ENCODE assay signal across 13 cellular contexts in genomic region chr6:110529907-110530306, GRCh38. TPM values are rescaled to one million over a fixed set of nuclear protein-coding genes. Genes with fewer than 3 reads are reported as not detected.
A peak's percentile ranks its signal among the peaks of the same experiment; 100 is the strongest.
DNase-seq lines count a peak whose midpoint lies in the region; ATAC-seq, FAIRE-seq and TF ChIP-seq lines count a peak whose summit lies in the region.
"Had no signal": no experiment of that assay in that cellular context is flagged by ENCODE, and none has a peak within 500 bp of the region (broad histone marks: within the 10 kb centered on the region; RNA-seq: fewer than 3 reads in every experiment).

No MANE protein-coding gene starts in this region.

- no peak overlapping the region for H3K4me3 ChIP-seq in BLaER1 treated with 17β-estradiol and CSF1 and Interleukin-3, amounts not matched to agents 10 nM and 100 nM
- H3K4me3 ChIP-seq in endothelial cell of umbilical vein (replicated peaks in 1 of 3; ENCODE audit: insufficient read depth in 1 of 3, low read depth in 1 of 3, low read length in 3 of 3) (no peak overlapping the region), osteoblast (ENCODE audit: insufficient read depth, low read length) (peak overlapping the region; percentile 19), heart left ventricle (no peak overlapping the region)
- H3K4me3 ChIP-seq: GM12878 had no signal

- H2AFZ ChIP-seq in endothelial cell of umbilical vein (ENCODE audit: low read depth, low read length) (no peak overlapping the region), osteoblast (ENCODE audit: low read length) (peak overlapping the region; percentile 52)

- H3K36me3 ChIP-seq in BLaER1 treated with 17β-estradiol and CSF1 and Interleukin-3, amounts not matched to agents 10 nM and 100 nM: 0 out of 22 replicates have a peak, but pooled peaks cover 0 to 1% (median 0%) of the 10 kb centered on the region in 11 experiments
- H3K36me3 ChIP-seq in endothelial cell of umbilical vein (ENCODE audit: control insufficient read depth in 2 of 2, extremely low read depth in 1 of 2, insufficient read depth in 2 of 2, low read length in 2 of 2): no peaks in the 10 kb centered on the region
- H3K36me3 ChIP-seq in osteoblast (ENCODE audit: insufficient read depth, low read length): no peaks in the 10 kb centered on the region
- no peaks in the 10 kb centered on the region for H3K36me3 ChIP-seq in heart left ventricle

- WGBS in heart left ventricle, 4 donors: 88 to 93% (median 89%) methylated on average over 3 of the region's 3 CpGs

- H3K79me2 ChIP-seq in endothelial cell of umbilical vein (ENCODE audit: control insufficient read depth, insufficient read depth, low read length) (no peaks in the 10 kb centered on the region), osteoblast (ENCODE audit: insufficient read depth, low read length) (no peaks in the 10 kb centered on the region)

- peaks cover 9 to 24% (median 18%) of the 10 kb centered on the region in 11 experiments for H3K9me3 ChIP-seq in BLaER1 treated with 17β-estradiol and CSF1 and Interleukin-3, amounts not matched to agents 10 nM and 100 nM (replicated peaks in 1 of 11)
- H3K9me3 ChIP-seq in endothelial cell of umbilical vein (replicated peaks; ENCODE audit: control insufficient read depth, insufficient read depth, low read length) (no peaks in the 10 kb centered on the region), osteoblast (ENCODE audit: low read depth, low read length) (no peaks in the 10 kb centered on the region), heart left ventricle (peaks cover 0 to 7% (median 0%) of the 10 kb centered on the region in 12 donors)

- no peak overlapping the region for H3K9ac ChIP-seq in BLaER1 treated with 17β-estradiol and CSF1 and Interleukin-3, amounts not matched to agents 10 nM and 100 nM
- H3K9ac ChIP-seq in endothelial cell of umbilical vein (replicated peaks; ENCODE audit: extremely low read depth, insufficient read depth, low read length): no peak overlapping the region

- ATAC-seq in HG02981 (IDR thresholded peaks at IDR 0.05; ENCODE audit: unreplicated experiment): no peak
- ATAC-seq in heart left ventricle: no peak
- ATAC-seq: GM12878 had no signal

- TF ChIP-seq CTCF in RWPE1 (conservative IDR thresholded peaks at IDR 0.05; ENCODE audit: low read depth): no peak
- TF ChIP-seq CTCF in endothelial cell of umbilical vein (IDR thresholded peaks at IDR 0.05; ENCODE audit: extremely low read depth in 1 of 2, insufficient read depth in 1 of 2, low read depth in 1 of 2, low read length in 2 of 2): no peak
- no peak for TF ChIP-seq CTCF in osteoblast (IDR thresholded peaks at IDR 0.05; ENCODE audit: extremely low read depth, low read depth, low read length)
- TF ChIP-seq CTCF in heart left ventricle (IDR thresholded peaks at IDR 0.05): no peak

- no peak for DNase-seq in RWPE1 (ENCODE audit: low spot score)
- no peak for DNase-seq in endothelial cell of umbilical vein (ENCODE audit: low read depth, low spot score)
- no peak for DNase-seq in osteoblast (ENCODE audit: insufficient read length, low spot score, missing footprints)
- no peak for DNase-seq in activated CD8-positive, alpha-beta memory T cell treated with anti-CD3 and anti-CD28 coated beads, Interleukin-2, amount 50 U/mL, for 4 hours
- no peak for DNase-seq in heart left ventricle
- no peak for DNase-seq in caudate nucleus (lab: John Stamatoyannopoulos, UW)
- DNase-seq: activated CD4-positive, alpha-beta T cell treated with anti-CD3 and anti-CD28 coated beads, Interleukin-2, amount 10 ng/mL, durations not matched to agents 7 days and 5 days; activated naive CD4-positive, alpha-beta T cell treated with Interleukin-2 at 50 U/mL for 16 hours; hypothalamus; NCI-H1105 treated with DMSO at 0.1 percent for 48 hours had no signal

- no peak for FAIRE-seq in endothelial cell of umbilical vein (lab: Jason Lieb, UNC)
- FAIRE-seq: GM12878 had no signal

- CTCF ChIA-PET in RWPE1 (lab: Yijun Ruan, JAX): no interaction called here
- CTCF ChIA-PET in endothelial cell of umbilical vein (lab: Charles Lee): interaction anchor here (0.8 to 2.0 kb wide), 2 partner anchors 152 to 468 kb away, joined by 3 to 14 read pairs; no protein-coding TSS in a partner anchor

- POLR2A ChIA-PET in RWPE1 (lab: Yijun Ruan, JAX; ENCODE audit: low non-redundant PET): interaction anchor here (1.1 kb wide), 1 partner anchor 285 kb away, joined by 3 read pairs; the partner anchor contains the start of gene CDK19
- POLR2A ChIA-PET in endothelial cell of umbilical vein (lab: Charles Lee): no interaction called here

- peaks cover 13 to 46% (median 22%) of the 10 kb centered on the region in 10 experiments for H3K4me1 ChIP-seq in BLaER1 treated with 17β-estradiol and CSF1 and Interleukin-3, amounts not matched to agents 10 nM and 100 nM
- H3K4me1 ChIP-seq in endothelial cell of umbilical vein (ENCODE audit: control insufficient read depth, extremely low read depth, insufficient read depth, low read length) (peaks cover 27% of the 10 kb centered on the region), osteoblast (ENCODE audit: insufficient read depth, low read length) (peaks cover 46% of the 10 kb centered on the region), heart left ventricle (peaks cover 0 to 20% (median 5%) of the 10 kb centered on the region in 12 donors)

- BruUV-seq in endothelial cell of umbilical vein (replicated peaks; lab: Mats Ljungman, UMichigan): no TSS peak

- dilution Hi-C loops in endothelial cell of umbilical vein (cut with MboI; ENCODE audit: extremely low pct_ligation_motif_present, low sequenced_read_pairs): no loop called here

- no peaks in the 10 kb centered on the region for H3K27me3 ChIP-seq in BLaER1 treated with 17β-estradiol and CSF1 and Interleukin-3, amounts not matched to agents 10 nM and 100 nM
- H3K27me3 ChIP-seq in endothelial cell of umbilical vein (ENCODE audit: control insufficient read depth in 2 of 2, insufficient read depth in 2 of 2, low read length in 2 of 2) (peaks cover 40 to 46% of the 10 kb centered on the region in 2 experiments), osteoblast (ENCODE audit: insufficient read depth, low read length) (no peaks in the 10 kb centered on the region), heart left ventricle (no peaks in the 10 kb centered on the region)

- no peaks in the 10 kb centered on the region for H4K20me1 ChIP-seq in BLaER1 treated with 17β-estradiol and CSF1 and Interleukin-3, amounts not matched to agents 10 nM and 100 nM
- H4K20me1 ChIP-seq in endothelial cell of umbilical vein (replicated peaks; ENCODE audit: control insufficient read depth, extremely low read depth, insufficient read depth, low read length) (no peaks in the 10 kb centered on the region), osteoblast (ENCODE audit: insufficient read depth, low read length) (no peaks in the 10 kb centered on the region)

- peak overlapping the region in 7 of 11 experiments; percentile 11 to 79 (median 51); a peak in 10 of 22 replicates for H3K27ac ChIP-seq in BLaER1 treated with 17β-estradiol and CSF1 and Interleukin-3, amounts not matched to agents 10 nM and 100 nM
- peak overlapping the region; percentile 82 for H3K27ac ChIP-seq in RWPE1
- no peak overlapping the region for H3K27ac ChIP-seq in endothelial cell of umbilical vein (ENCODE audit: insufficient read depth, low read depth, low read length)
- peak overlapping the region; percentile 86 for H3K27ac ChIP-seq in osteoblast (ENCODE audit: low read depth, low read length)
- no peak overlapping the region for H3K27ac ChIP-seq in heart left ventricle
- no peak overlapping the region for H3K27ac ChIP-seq in caudate nucleus (ENCODE audit: low read depth, low read length)

- TF ChIP-seq POLR2A in endothelial cell of umbilical vein (IDR thresholded peaks at IDR 0.05; ENCODE audit: low read depth, low read length) (no peak), heart left ventricle (IDR thresholded peaks at IDR 0.05) (no peak)

- intact Hi-C loops in endothelial cell of umbilical vein (cut with micrococcal nuclease) (loop anchor here (5.0 kb wide), 3 partner anchors 73 to 727 kb away; a partner anchor contains a TSS), heart left ventricle (cut with DNase I) (loop anchor here (2.0 to 10.0 kb wide), 18 partner anchors 85 to 685 kb away; partner anchors contain the start of genes CDK19 (in 3 of the 10), AMD1 (in 1 of the 10) and RPF2 (in 1 of the 10))

- peak overlapping the region; percentile 37 to 88 (median 76); a peak in 18 of 22 replicates for H3K4me2 ChIP-seq in BLaER1 treated with 17β-estradiol and CSF1 and Interleukin-3, amounts not matched to agents 10 nM and 100 nM
- H3K4me2 ChIP-seq in endothelial cell of umbilical vein (ENCODE audit: insufficient read depth, low read length) (peak overlapping the region; percentile 70), osteoblast (ENCODE audit: insufficient read depth, low read length) (peak overlapping the region; percentile 65)

- no peaks in the 10 kb centered on the region for H3K9me1 ChIP-seq in endothelial cell of umbilical vein (replicated peaks; ENCODE audit: control insufficient read depth, extremely low read depth, insufficient read depth, low read length)

TF ChIP-seq in endothelial cell of umbilical vein, 7 proteins besides CTCF, POLR2A, EP300 and RAD21 (continues in another document):
- TF ChIP-seq FOS (IDR thresholded peaks at IDR 0.05; ENCODE audit: borderline replicate concordance, insufficient read depth, low read length) (no peak), MAX (IDR thresholded peaks at IDR 0.05; ENCODE audit: insufficient read depth, insufficient read length) (no peak), JUN (IDR thresholded peaks at IDR 0.05; ENCODE audit: borderline replicate concordance, insufficient read depth, insufficient read length, low read depth) (no peak), EZH2 (IDR thresholded peaks at IDR 0.05; ENCODE audit: borderline replicate concordance, low read depth, low read length, severe bottlenecking) (no peak), POLR2AphosphoS5 (IDR thresholded peaks at IDR 0.05; ENCODE audit: insufficient read depth, low read depth, low read length) (no peak), MYC (IDR thresholded peaks at IDR 0.05; ENCODE audit: low read depth, low read length) (no peak)

RNA-seq across cellular contexts. Expression of gene SLC22A16, which starts 53.5 kb away (rescaled TPM):
- not detected in 2 replicates for total RNA-seq in endothelial cell of umbilical vein
- not detected in 2 replicates for polyA plus RNA-seq in endothelial cell of umbilical vein
- polyA plus RNA-seq in endothelial cell of umbilical vein (2011; cell fraction: cytosol; rRNA removed): not detected in 2 replicates
- polyA plus RNA-seq in endothelial cell of umbilical vein (2011; cell fraction: nucleus; rRNA removed): not detected in 2 replicates
- polyA plus RNA-seq in endothelial cell of umbilical vein (2012): not detected in 2 replicates
- not detected in 2 replicates for polyA minus RNA-seq in endothelial cell of umbilical vein
- polyA minus RNA-seq in endothelial cell of umbilical vein (2011; cell fraction: cytosol; rRNA and poly(A)+ RNA removed): not detected
- not detected in 2 replicates for polyA minus RNA-seq in endothelial cell of umbilical vein (2011; cell fraction: nucleus; rRNA and poly(A)+ RNA removed)
- 0.36 TPM in 1 of 2 replicates, not detected in the other for total RNA-seq in osteoblast
- total RNA-seq in heart left ventricle: 1 to 10 TPM in 2 of 9 donors, under 1 TPM in 1, not detected in 6; 0.42 to 2.4 (median 2.2) TPM
- under 1 TPM in 1 of 2 donors, not detected in 1; 0.25 TPM for polyA plus RNA-seq in heart left ventricle
- total RNA-seq: activated CD4-positive, alpha-beta T cell treated with anti-CD3 and anti-CD28 coated beads, Interleukin-2, amount 10 ng/mL, durations not matched to agents 7 days and 5 days; GM12878 had no signal
- polyA plus RNA-seq: GM12878 had no signal

Comparison
In these comparisons a context has a peak if more than half of its experiments do, and no peak if none do; other contexts are left out.
1. H3K27ac ChIP-seq: peak in BLaER1 treated with 17β-estradiol and CSF1 and Interleukin-3, amounts not matched to agents 10 nM and 100 nM (7 of 11), RWPE1 (single experiment) and osteoblast (single experiment); none in endothelial cell of umbilical vein (single experiment), heart left ventricle (0 of 12) and caudate nucleus (single experiment).
2. Peak in every context shown above with its lines, with median percentiles within 50 percentile points of each other: H3K4me2 ChIP-seq.